ENCODE assay signal across 1 cellular context in genomic region chr6:97095466-97095865, GRCh38.
TF ChIP-seq lines count a peak whose summit lies in the region.

No MANE protein-coding gene starts in this region.

TF ChIP-seq in GM12878, 131 proteins besides CTCF, POLR2A, EP300 and RAD21 (continued from another document):
- TF ChIP-seq ZNF687 (IDR thresholded peaks at IDR 0.05) (no peak), PAX8 (IDR thresholded peaks at IDR 0.05) (no peak), STAT3 (IDR thresholded peaks at IDR 0.05; ENCODE audit: low read depth, low read length) (no peak), MXI1 (IDR thresholded peaks at IDR 0.05; ENCODE audit: low read depth, low read length) (no peak), TCF3 (IDR thresholded peaks at IDR 0.05; ENCODE audit: borderline replicate concordance, insufficient read depth, low read depth, low read length) (no peak), IRF3 (IDR thresholded peaks at IDR 0.05) (no peak), RFX5 (IDR thresholded peaks at IDR 0.05; ENCODE audit: low read depth, low read length) (no peak)
